Comparison of ENCODE assay signal across 29 cellular contexts in genomic region chr4:57442241-57442640, GRCh38.
"Had no signal": no experiment of that assay in that cellular context is flagged by ENCODE, and none has a peak within 500 bp of the region (broad histone marks: within the 10 kb centered on the region; RNA-seq: fewer than 3 reads in every experiment).

No MANE protein-coding gene starts in this region.

- H3K27ac Mint-ChIP-seq: activated CD4-positive, alpha-beta memory T cell treated with anti-CD3 and anti-CD28 coated beads for 36 hours; activated CD4-positive, alpha-beta T cell treated with anti-CD3 and anti-CD28 coated beads for 36 hours; activated CD4-positive, alpha-beta T cell treated with anti-CD3 and anti-CD28 coated beads, Interleukin-2, amount 10 ng/mL, durations not matched to agents 24 days and 14 days; activated CD8-positive, alpha-beta memory T cell treated with anti-CD3 and anti-CD28 coated beads, Interleukin-2, amount 10 ng/mL, durations not matched to agents 7 days and 5 days; activated CD8-positive, alpha-beta T cell treated with anti-CD3 and anti-CD28 coated beads, Interleukin-2, amount 10 ng/mL, durations not matched to agents 7 days and 5 days; activated naive CD4-positive, alpha-beta T cell treated with anti-CD3 and anti-CD28 coated beads for 36 hours; activated naive CD4-positive, alpha-beta T cell treated with anti-CD3 and anti-CD28 coated beads, Interleukin-2, amount 50 U/mL, for 24 hours; activated naive CD8-positive, alpha-beta T cell treated with anti-CD3 and anti-CD28 coated beads for 36 hours; activated naive CD8-positive, alpha-beta T cell treated with anti-CD3 and anti-CD28 coated beads, Interleukin-2, amount 50 U/mL, for 24 hours; activated T-helper 1 cell treated with anti-CD3 and anti-CD28 coated beads, Interleukin-12 subunit alpha, Interleukin-12 subunit beta, Interleukin-2, Interleukin-4 antibody, amounts not matched to agents 30 ng/mL and 10 ng/mL and 1 ng/mL, durations not matched to agents 14 hours and 24 hours and 36 hours; activated T-helper 2 cell treated with anti-CD3 and anti-CD28 coated beads, Interferon-gamma antibody, Interleukin-2, Interleukin-4, amounts not matched to agents 10 μg/mL and 5 μg/mL and 100 μg/mL, durations not matched to agents 14 hours and 24 hours and 36 hours; T-helper 17 cell; T-helper 2 cell treated with Interferon-gamma antibody and Interleukin-4, amounts not matched to agents 5 μg/mL and 100 μg/mL, for 36 hours had no signal

- H3K27ac ChIP-seq: adrenal gland, breast epithelium, cardiac muscle cell, colonic mucosa, epithelial cell of prostate had no signal

- H3K4me3 Mint-ChIP-seq: activated CD4-positive, alpha-beta memory T cell treated with anti-CD3 and anti-CD28 coated beads for 36 hours; activated CD4-positive, alpha-beta T cell treated with anti-CD3 and anti-CD28 coated beads for 36 hours; activated CD4-positive, alpha-beta T cell treated with anti-CD3 and anti-CD28 coated beads, Interleukin-2, amount 10 ng/mL, durations not matched to agents 24 days and 14 days; activated CD8-positive, alpha-beta memory T cell treated with anti-CD3 and anti-CD28 coated beads, Interleukin-2, amount 10 ng/mL, durations not matched to agents 7 days and 5 days; activated CD8-positive, alpha-beta T cell treated with anti-CD3 and anti-CD28 coated beads, Interleukin-2, amount 10 ng/mL, durations not matched to agents 7 days and 5 days; activated naive CD4-positive, alpha-beta T cell treated with anti-CD3 and anti-CD28 coated beads for 36 hours; activated naive CD4-positive, alpha-beta T cell treated with anti-CD3 and anti-CD28 coated beads, Interleukin-2, amount 50 U/mL, for 24 hours; activated naive CD8-positive, alpha-beta T cell treated with anti-CD3 and anti-CD28 coated beads for 36 hours; activated naive CD8-positive, alpha-beta T cell treated with anti-CD3 and anti-CD28 coated beads, Interleukin-2, amount 50 U/mL, for 24 hours; activated T-helper 1 cell treated with anti-CD3 and anti-CD28 coated beads, Interleukin-12 subunit alpha, Interleukin-12 subunit beta, Interleukin-2, Interleukin-4 antibody, amounts not matched to agents 30 ng/mL and 10 ng/mL and 1 ng/mL, durations not matched to agents 14 hours and 24 hours and 36 hours; T-helper 17 cell; T-helper 2 cell treated with Interferon-gamma antibody and Interleukin-4, amounts not matched to agents 5 μg/mL and 100 μg/mL, for 36 hours had no signal

- H3K9me3 ChIP-seq: adrenal gland, body of pancreas, breast epithelium, colonic mucosa had no signal

- H3K9me3 Mint-ChIP-seq: activated CD4-positive, alpha-beta memory T cell treated with anti-CD3 and anti-CD28 coated beads for 36 hours; activated CD4-positive, alpha-beta T cell treated with anti-CD3 and anti-CD28 coated beads, Interleukin-2, amount 10 ng/mL, durations not matched to agents 24 days and 14 days; activated naive CD4-positive, alpha-beta T cell treated with anti-CD3 and anti-CD28 coated beads for 36 hours; activated naive CD4-positive, alpha-beta T cell treated with anti-CD3 and anti-CD28 coated beads, Interleukin-2, amount 50 U/mL, for 24 hours; activated naive CD8-positive, alpha-beta T cell treated with anti-CD3 and anti-CD28 coated beads for 36 hours; activated naive CD8-positive, alpha-beta T cell treated with anti-CD3 and anti-CD28 coated beads, Interleukin-2, amount 50 U/mL, for 24 hours; activated T-helper 1 cell treated with anti-CD3 and anti-CD28 coated beads, Interleukin-12 subunit alpha, Interleukin-12 subunit beta, Interleukin-2, Interleukin-4 antibody, amounts not matched to agents 30 ng/mL and 10 ng/mL and 1 ng/mL, durations not matched to agents 14 hours and 24 hours and 36 hours; activated T-helper 2 cell treated with anti-CD3 and anti-CD28 coated beads, Interferon-gamma antibody, Interleukin-2, Interleukin-4, amounts not matched to agents 10 μg/mL and 5 μg/mL and 100 μg/mL, durations not matched to agents 14 hours and 24 hours and 36 hours; T-helper 2 cell treated with Interferon-gamma antibody and Interleukin-4, amounts not matched to agents 5 μg/mL and 100 μg/mL, for 36 hours had no signal

- H3K4me1 Mint-ChIP-seq: activated CD4-positive, alpha-beta T cell treated with anti-CD3 and anti-CD28 coated beads for 36 hours; activated CD4-positive, alpha-beta T cell treated with anti-CD3 and anti-CD28 coated beads, Interleukin-2, amount 10 ng/mL, durations not matched to agents 24 days and 14 days; activated CD8-positive, alpha-beta memory T cell treated with anti-CD3 and anti-CD28 coated beads, Interleukin-2, amount 10 ng/mL, durations not matched to agents 7 days and 5 days; activated naive CD4-positive, alpha-beta T cell treated with anti-CD3 and anti-CD28 coated beads, Interleukin-2, amount 50 U/mL, for 24 hours; activated naive CD8-positive, alpha-beta T cell treated with anti-CD3 and anti-CD28 coated beads for 36 hours; activated naive CD8-positive, alpha-beta T cell treated with anti-CD3 and anti-CD28 coated beads, Interleukin-2, amount 50 U/mL, for 24 hours; T-helper 17 cell had no signal

- H3K27me3 Mint-ChIP-seq: activated CD4-positive, alpha-beta memory T cell treated with anti-CD3 and anti-CD28 coated beads for 36 hours; activated CD4-positive, alpha-beta T cell treated with anti-CD3 and anti-CD28 coated beads for 36 hours; activated CD4-positive, alpha-beta T cell treated with anti-CD3 and anti-CD28 coated beads, Interleukin-2, amount 10 ng/mL, durations not matched to agents 24 days and 14 days; activated CD8-positive, alpha-beta memory T cell treated with anti-CD3 and anti-CD28 coated beads, Interleukin-2, amount 10 ng/mL, durations not matched to agents 7 days and 5 days; activated naive CD4-positive, alpha-beta T cell treated with anti-CD3 and anti-CD28 coated beads, Interleukin-2, amount 50 U/mL, for 24 hours; activated naive CD8-positive, alpha-beta T cell treated with anti-CD3 and anti-CD28 coated beads for 36 hours; activated naive CD8-positive, alpha-beta T cell treated with anti-CD3 and anti-CD28 coated beads, Interleukin-2, amount 50 U/mL, for 24 hours; T-helper 17 cell had no signal

- DNase-seq: activated CD4-positive, CD25-positive, alpha-beta regulatory T cell; activated CD4-positive, CD25-positive, alpha-beta regulatory T cell treated with anti-CD3 and anti-CD28 coated beads, Interleukin-2, amount 50 U/mL, for 72 hours; activated CD8-positive, alpha-beta memory T cell treated with anti-CD3 and anti-CD28 coated beads, Interleukin-2, amount 10 ng/mL, durations not matched to agents 7 days and 5 days; activated CD8-positive, alpha-beta memory T cell treated with anti-CD3 and anti-CD28 coated beads, Interleukin-2, amount 50 U/mL, for 4 hours; activated CD8-positive, alpha-beta T cell treated with anti-CD3 and anti-CD28 coated beads, Interleukin-2, amount 10 ng/mL, durations not matched to agents 7 days and 5 days; activated effector memory CD4-positive, alpha-beta T cell treated with anti-CD3 and anti-CD28 coated beads, Interleukin-2, amount 50 U/mL, for 16 hours; activated naive CD8-positive, alpha-beta T cell treated with anti-CD3 and anti-CD28 coated beads for 36 hours; activated T-cell treated with anti-CD3 and anti-CD28 coated beads, Interleukin-2, amount 50 U/mL, for 1 hour; aorta; central memory CD4-positive, alpha-beta T cell; cerebellar nuclear complex; effector CD8-positive, alpha-beta T cell; T-helper 1 cell; T-helper 17 cell had no signal

- H3K4me1 ChIP-seq: adrenal gland, breast epithelium, colonic mucosa had no signal

- H3K36me3 Mint-ChIP-seq: activated CD4-positive, alpha-beta memory T cell treated with anti-CD3 and anti-CD28 coated beads for 36 hours; activated CD8-positive, alpha-beta memory T cell treated with anti-CD3 and anti-CD28 coated beads, Interleukin-2, amount 10 ng/mL, durations not matched to agents 7 days and 5 days; activated naive CD4-positive, alpha-beta T cell treated with anti-CD3 and anti-CD28 coated beads, Interleukin-2, amount 50 U/mL, for 24 hours; activated naive CD8-positive, alpha-beta T cell treated with anti-CD3 and anti-CD28 coated beads for 36 hours had no signal

- H3K36me3 ChIP-seq: adrenal gland, breast epithelium, cardiac muscle cell, colonic mucosa had no signal

- H3K4me3 ChIP-seq: adrenal gland, body of pancreas, breast epithelium, cardiac muscle cell, colonic mucosa had no signal

- H3K27me3 ChIP-seq: adrenal gland, body of pancreas, cardiac muscle cell, colonic mucosa had no signal
